Comparison of ENCODE assay signal across 8 cellular contexts in genomic region chr5:180352976-180353225, GRCh38. TPM values are rescaled to one million over a fixed set of nuclear protein-coding genes. Genes with fewer than 3 reads are reported as not detected.
DNase-seq lines count a peak whose midpoint lies in the region; ATAC-seq lines count a peak whose summit lies in the region.

No MANE protein-coding gene starts in this region.

- H3K9me3 ChIP-seq in esophagus (ENCODE audit: control insufficient read depth in 2 of 2, insufficient read depth in 1 of 2, low read depth in 1 of 2, low read length in 1 of 2), result no peaks in the 10 kb centered on the region

- in situ Hi-C loops in ACHN (cut with HindIII; ENCODE audit: low pct_ligation_motif_present, low pct_unique_long_range_greater_than_20kb, low sequenced_read_pairs), result no loop called here

- H3K4me1 ChIP-seq in esophagus (ENCODE audit: control insufficient read depth in 2 of 2, insufficient read depth in 2 of 2, low read length in 1 of 2) (peaks cover 7 to 8% of the 10 kb centered on the region in 2 donors), rectal smooth muscle tissue (ENCODE audit: control insufficient read depth, insufficient read depth, low read length) (peaks cover 3% of the 10 kb centered on the region)

- H3K9ac ChIP-seq in rectal smooth muscle tissue (ENCODE audit: low read length), result no peak overlapping the region

- peaks cover 0 to 4% of the 10 kb centered on the region in 2 donors for H3K27me3 ChIP-seq in esophagus (ENCODE audit: control insufficient read depth in 1 of 2, insufficient read depth in 2 of 2, low read length in 2 of 2)
- H3K27me3 ChIP-seq in rectal smooth muscle tissue (ENCODE audit: control insufficient read depth, insufficient read depth, low read length), result peaks cover 11% of the 10 kb centered on the region

- H3K27ac ChIP-seq in esophagus (ENCODE audit: low read depth in 2 of 2, low read length in 1 of 2) (peak overlapping the region; percentile 6 to 16), rectal smooth muscle tissue (ENCODE audit: low read depth, low read length) (peak overlapping the region; percentile 77)

- H3K4me3 ChIP-seq in esophagus (ENCODE audit: low read depth in 1 of 2, low read length in 2 of 2) (peak overlapping the region; percentile 45 to 53), rectal smooth muscle tissue (ENCODE audit: low read length) (peak overlapping the region; percentile 72)

- 1% methylated on average over 28 to 33 of the region's 33 CpGs for WGBS in esophagus, 2 donors

- H3K36me3 ChIP-seq in esophagus (ENCODE audit: control insufficient read depth in 2 of 2, insufficient read depth in 2 of 2, low read length in 1 of 2), result no peaks in the 10 kb centered on the region
- H3K36me3 ChIP-seq in rectal smooth muscle tissue (ENCODE audit: control insufficient read depth, insufficient read depth, low read length), result no peaks in the 10 kb centered on the region

- ATAC-seq in GM19351 (IDR thresholded peaks at IDR 0.05; ENCODE audit: unreplicated experiment), result peak; percentile 22
- ATAC-seq in HG03442 (IDR thresholded peaks at IDR 0.05; ENCODE audit: unreplicated experiment), result peak; percentile 8
- no peak for ATAC-seq in HG03378 (IDR thresholded peaks at IDR 0.05; ENCODE audit: unreplicated experiment)

- DNase-seq in D341Med (ENCODE audit: low spot score), result no peak
- no peak for DNase-seq in ACHN
- DNase-seq in NCI-H2107 (lab: John Stamatoyannopoulos, UW), result no peak

RNA-seq across cellular contexts. Expression of gene GFPT2, which starts 0.2 kb away (rescaled TPM):
- 1 to 10 TPM in 1 of 2 donors, under 1 TPM in 1; 0.73 to 1.9 TPM for polyA plus RNA-seq in esophagus
